ENCODE assay signal across 25 cellular contexts in genomic region chr21:35775778-35776515, GRCh38.
"Had no signal": no experiment of that assay in that cellular context is flagged by ENCODE, and none has a peak within 500 bp of the region (broad histone marks: within the 10 kb centered on the region; RNA-seq: fewer than 3 reads in every experiment).

No MANE protein-coding gene starts in this region.

- H3K4me1 ChIP-seq: upper lobe of right lung had no signal

- H3K27me3 ChIP-seq: brain microvascular endothelial cell, right lobe of liver, upper lobe of right lung had no signal

- DNase-seq: activated CD4-positive, alpha-beta memory T cell treated with anti-CD3 and anti-CD28 coated beads for 36 hours; activated CD4-positive, alpha-beta T cell treated with anti-CD3 and anti-CD28 coated beads, Interleukin-2, amount 10 ng/mL, durations not matched to agents 24 days and 14 days; activated CD8-positive, alpha-beta memory T cell treated with anti-CD3 and anti-CD28 coated beads, Interleukin-2, amount 50 U/mL, for 48 hours; activated gamma-delta T cell treated with Interleukin-2 at 50 U/mL for 16 hours; activated naive CD4-positive, alpha-beta T cell treated with anti-CD3 and anti-CD28 coated beads, Interleukin-2, amount 50 U/mL, for 16 hours; activated T-cell treated with anti-CD3 and anti-CD28 coated beads, Interleukin-2, amount 50 U/mL, for 24 hours; amniotic stem cell; brain microvascular endothelial cell; central memory CD4-positive, alpha-beta T cell; dermis blood vessel endothelial cell; effector CD4-positive, alpha-beta T cell; naive B cell; nephron progenitor cell; right lobe of liver; stimulated activated CD4-positive, alpha-beta T cell treated with anti-CD3 and anti-CD28 coated beads, Interleukin-1b, Interleukin-23, amount 100 ng/mL, for 48 hours; stimulated activated CD4-positive, alpha-beta T cell treated with anti-CD3 and anti-CD28 coated beads, Interleukin-4, amount 100 ng/mL, for 4 hours; stimulated activated CD8-positive, alpha-beta memory T cell treated with anti-CD3 and anti-CD28 coated beads, Interleukin-4, amount 100 ng/mL, for 48 hours; stimulated activated naive CD8-positive, alpha-beta T cell treated with anti-CD3 and anti-CD28 coated beads, Interleukin-15, amount 100 ng/mL, for 72 hours; substantia nigra; T-helper 1 cell; upper lobe of right lung; WERI-Rb-1 had no signal

- H3K9me3 ChIP-seq: neutrophil, right lobe of liver, upper lobe of right lung had no signal

- H3K4me3 ChIP-seq: right lobe of liver, upper lobe of right lung had no signal

- H3K36me3 ChIP-seq: brain microvascular endothelial cell, neutrophil, right lobe of liver, upper lobe of right lung, WERI-Rb-1 had no signal

- H3K27ac ChIP-seq: brain microvascular endothelial cell, neutrophil, right lobe of liver, upper lobe of right lung, WERI-Rb-1 had no signal

- ATAC-seq: activated CD4-positive, CD25-positive, alpha-beta regulatory T cell treated with anti-CD3 and anti-CD28 coated beads, Interleukin-2, amount 50 U/mL, for 24 hours; right lobe of liver; stimulated activated memory B cell treated with anti-CD40 and anti-IgM and Interleukin-4, amounts not matched to agents 10 μg/mL and 1 μg/mL and 100 μg/mL, for 72 hours; stimulated activated naive CD8-positive, alpha-beta T cell treated with anti-CD3 and anti-CD28 coated beads, Interleukin-15, amount 100 ng/mL, for 72 hours; upper lobe of right lung had no signal
